10 cellular contexts compared by ENCODE assay signal in the genomic region with DNA sequence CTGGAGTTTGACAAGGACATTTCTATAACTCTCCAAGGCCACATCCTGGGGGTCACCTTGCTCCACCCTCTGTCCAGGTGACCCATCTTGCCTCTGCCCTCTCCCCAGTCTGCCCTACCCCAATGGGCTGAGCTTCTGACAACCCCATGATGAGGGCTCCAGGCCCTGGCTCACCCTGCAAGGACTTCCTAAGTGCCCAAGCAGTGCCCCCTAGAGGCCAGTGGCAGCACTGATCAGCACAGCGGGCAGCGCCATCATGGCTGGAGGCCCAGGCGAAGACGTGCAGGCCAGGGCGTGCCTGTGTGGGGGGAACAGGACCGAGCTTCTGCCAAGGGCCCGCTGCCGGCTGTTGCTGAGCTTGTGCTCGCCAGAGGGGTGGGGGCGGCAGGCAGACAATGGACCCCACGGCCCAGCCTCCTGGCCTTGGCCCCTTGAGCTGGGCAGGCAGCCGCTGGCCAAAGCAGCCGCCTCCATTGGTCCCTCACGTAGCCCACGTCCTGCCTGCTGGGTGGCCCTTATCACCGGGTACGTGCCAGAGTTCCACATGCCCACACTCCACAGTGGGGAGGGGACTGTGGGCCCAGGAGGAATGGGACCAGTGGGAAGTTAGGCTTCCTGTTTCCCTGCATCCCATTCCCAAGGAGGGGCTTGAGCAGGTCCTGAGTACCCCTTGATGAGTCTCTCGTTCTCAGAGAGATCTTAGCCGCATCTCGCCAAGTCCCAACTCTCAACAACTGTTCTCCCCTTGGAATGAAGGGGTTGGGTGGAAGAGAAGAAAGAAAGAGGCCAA.
DNase-seq lines count a peak whose midpoint lies in the region; ATAC-seq, FAIRE-seq and TF ChIP-seq lines count a peak whose summit lies in the region.
"Had no signal": no experiment of that assay in that cellular context is flagged by ENCODE, and none has a peak within 500 bp of the region (broad histone marks: within the 10 kb centered on the region; RNA-seq: fewer than 3 reads in every experiment).

No MANE protein-coding gene starts in this region.

- H3K79me2 ChIP-seq in DOHH2 (ENCODE audit: control insufficient read depth, low read length): no peaks in the 10 kb centered on the region
- H3K79me2 ChIP-seq in PC-3 (ENCODE audit: low read length): no peaks in the 10 kb centered on the region
- no peaks in the 10 kb centered on the region for H3K79me2 ChIP-seq in endothelial cell of umbilical vein (ENCODE audit: control insufficient read depth, insufficient read depth, low read length)
- no peaks in the 10 kb centered on the region for H3K79me2 ChIP-seq in trophoblast cell (ENCODE audit: control insufficient read depth, insufficient read depth, low read length, poor library complexity)

- FAIRE-seq in endothelial cell of umbilical vein (lab: Jason Lieb, UNC) (no peak), small intestine (lab: Jason Lieb, UNC) (no peak)

- peak overlapping the region; percentile 37 for H3K14ac ChIP-seq in trophoblast cell (ENCODE audit: low read length)

- intact Hi-C loops in PC-3 (cut with micrococcal nuclease): no loop called here
- intact Hi-C loops in endothelial cell of umbilical vein (cut with micrococcal nuclease): no loop called here

- H3K18ac ChIP-seq in trophoblast cell (ENCODE audit: low read length): peak overlapping the region; percentile 24

- H2BK120ac ChIP-seq in trophoblast cell (ENCODE audit: insufficient read depth, low read length, poor library complexity): peak overlapping the region; percentile 42

- no peak overlapping the region for H3K4me2 ChIP-seq in DOHH2 (ENCODE audit: low read length)
- no peak overlapping the region for H3K4me2 ChIP-seq in PC-3 (ENCODE audit: low read length)
- H3K4me2 ChIP-seq in endothelial cell of umbilical vein (ENCODE audit: insufficient read depth, low read length): no peak overlapping the region
- H3K4me2 ChIP-seq in trophoblast cell (ENCODE audit: low read length): no peak overlapping the region

- no peak overlapping the region for H3K23ac ChIP-seq in trophoblast cell (ENCODE audit: low read length)

- TF ChIP-seq CTCF in DOHH2 (IDR thresholded peaks at IDR 0.05; ENCODE audit: low read depth, low read length, poor library complexity, severe bottlenecking): peak; percentile 86
- peak; percentile 65 for TF ChIP-seq CTCF in PC-3 (conservative IDR thresholded peaks at IDR 0.05; ENCODE audit: low read depth, low read length)
- TF ChIP-seq CTCF in endothelial cell of umbilical vein (IDR thresholded peaks at IDR 0.05; ENCODE audit: extremely low read depth in 1 of 2, insufficient read depth in 1 of 2, low read depth in 1 of 2, low read length in 2 of 2): peak; percentile 42 to 65

- POLR2A ChIA-PET in PC-3 (lab: Charles Lee; ENCODE audit: unreplicated experiment) (no interaction called here), endothelial cell of umbilical vein (lab: Charles Lee) (no interaction called here)

- CTCF ChIA-PET in PC-3 (lab: Charles Lee): interaction anchor here (0.5 kb wide), 1 partner anchor 109 kb away, joined by 3 read pairs; no protein-coding TSS in a partner anchor
- CTCF ChIA-PET in endothelial cell of umbilical vein (lab: Charles Lee): interaction anchor here (1.1 to 1.5 kb wide), 4 partner anchors 11 to 293 kb away, joined by 3 to 6 read pairs (median 5); a partner anchor contains a TSS

- peak overlapping the region; percentile 66 for H2BK12ac ChIP-seq in trophoblast cell (ENCODE audit: low read length)

- no CpG with 5 or more reads among the region's 20 CpGs for WGBS in trophoblast cell (ENCODE audit: extremely low coverage, insufficient coverage, insufficient read length)
- WGBS in small intestine, 3 donors: 84 to 91% (median 87%) methylated on average over 18 to 20 of the region's 20 CpGs

- H3K9ac ChIP-seq in PC-3 (ENCODE audit: low read length) (peak overlapping the region; percentile 70; the same call in 1 of the 2 replicates), endothelial cell of umbilical vein (replicated peaks; ENCODE audit: extremely low read depth, insufficient read depth, low read length) (no peak overlapping the region), trophoblast cell (ENCODE audit: low read length) (no peak overlapping the region)

- H4K20me1 ChIP-seq in DOHH2 (ENCODE audit: control insufficient read depth, insufficient read depth, low read depth, low read length) (no peaks in the 10 kb centered on the region), PC-3 (ENCODE audit: low read length) (no peaks in the 10 kb centered on the region), endothelial cell of umbilical vein (replicated peaks; ENCODE audit: control insufficient read depth, extremely low read depth, insufficient read depth, low read length) (no peaks in the 10 kb centered on the region)

- ATAC-seq in PC-3: no peak
- no peak for ATAC-seq in GM21717 (IDR thresholded peaks at IDR 0.05; ENCODE audit: unreplicated experiment)

- no peaks in the 10 kb centered on the region for H3K9me3 ChIP-seq in DOHH2 (ENCODE audit: control insufficient read depth, insufficient read depth, low read length)
- H3K9me3 ChIP-seq in PC-3 (ENCODE audit: low read length): no peaks in the 10 kb centered on the region
- H3K9me3 ChIP-seq in endothelial cell of umbilical vein (replicated peaks; ENCODE audit: control insufficient read depth, insufficient read depth, low read length): no peaks in the 10 kb centered on the region
- peaks cover 1% of the 10 kb centered on the region for H3K9me3 ChIP-seq in trophoblast cell (ENCODE audit: insufficient read depth, low read depth, low read length)
- H3K9me3 ChIP-seq in small intestine (ENCODE audit: control insufficient read depth, low read depth): no peaks in the 10 kb centered on the region
- H3K9me3 ChIP-seq: ovary had no signal

- H3K27ac ChIP-seq in DOHH2 (ENCODE audit: low read depth, low read length) (no peak overlapping the region), PC-3 (ENCODE audit: low read length) (peak overlapping the region; percentile 92), endothelial cell of umbilical vein (ENCODE audit: insufficient read depth, low read depth, low read length) (no peak overlapping the region), trophoblast cell (ENCODE audit: low read depth, low read length) (no peak overlapping the region), small intestine (ENCODE audit: low read depth in 1 of 2, low read length in 1 of 2) (no peak overlapping the region)
- H3K27ac ChIP-seq: ovary had no signal

- no peak overlapping the region for H2BK5ac ChIP-seq in trophoblast cell (ENCODE audit: low read depth, low read length, poor library complexity)

- dilution Hi-C loops in endothelial cell of umbilical vein (cut with MboI; ENCODE audit: extremely low pct_ligation_motif_present, low sequenced_read_pairs): no loop called here

- H3K27me3 ChIP-seq in DOHH2 (ENCODE audit: control insufficient read depth, low read length): peaks cover 13% of the 10 kb centered on the region; the same call in 1 of the 2 replicates
- H3K27me3 ChIP-seq in PC-3 (ENCODE audit: low read length): no peaks in the 10 kb centered on the region
- H3K27me3 ChIP-seq in endothelial cell of umbilical vein (ENCODE audit: control insufficient read depth in 2 of 2, insufficient read depth in 2 of 2, low read length in 2 of 2): no peaks in the 10 kb centered on the region
- H3K27me3 ChIP-seq in trophoblast cell (ENCODE audit: insufficient read depth, low read length): no peaks in the 10 kb centered on the region
- no peaks in the 10 kb centered on the region for H3K27me3 ChIP-seq in small intestine (ENCODE audit: control insufficient read depth in 2 of 2, insufficient read depth in 2 of 2, low read length in 2 of 2)
- H3K27me3 ChIP-seq: ovary had no signal

- no peak overlapping the region for H3K4ac ChIP-seq in trophoblast cell (ENCODE audit: low read depth, low read length)

- H3K36me3 ChIP-seq in DOHH2 (ENCODE audit: control insufficient read depth, low read length) (no peaks in the 10 kb centered on the region), PC-3 (ENCODE audit: low read depth, low read length) (no peaks in the 10 kb centered on the region), endothelial cell of umbilical vein (ENCODE audit: control insufficient read depth in 2 of 2, extremely low read depth in 1 of 2, insufficient read depth in 2 of 2, low read length in 2 of 2) (no peaks in the 10 kb centered on the region), trophoblast cell (ENCODE audit: control insufficient read depth in 1 of 2, insufficient read depth in 2 of 2, low read length in 2 of 2) (no peaks in the 10 kb centered on the region), small intestine (ENCODE audit: control insufficient read depth in 2 of 2, insufficient read depth in 2 of 2, low read length in 2 of 2) (no peaks in the 10 kb centered on the region)
- H3K36me3 ChIP-seq: ovary had no signal

- no peaks in the 10 kb centered on the region for H3K9me1 ChIP-seq in endothelial cell of umbilical vein (replicated peaks; ENCODE audit: control insufficient read depth, extremely low read depth, insufficient read depth, low read length)

- DNase-seq in PC-3: no peak
- no peak for DNase-seq in endothelial cell of umbilical vein (ENCODE audit: low read depth, low spot score)
- DNase-seq in trophoblast cell: peak in 1 of 2 donors; percentile 26
- DNase-seq in small intestine: no peak
- no peak for DNase-seq in NCI-H2081 treated with DMSO at 0.1 percent for 48 hours (lab: John Stamatoyannopoulos, UW)
- no peak for DNase-seq in GM19240 (ENCODE audit: insufficient read length, low spot score)
- DNase-seq: NCI-H1436 had no signal

- no peaks in the 10 kb centered on the region for H3F3A ChIP-seq in DOHH2 (ENCODE audit: control insufficient read depth, insufficient read depth)
- H3F3A ChIP-seq in PC-3 (ENCODE audit: low read length, unreplicated experiment): no peaks in the 10 kb centered on the region

- TF ChIP-seq POLR2A in endothelial cell of umbilical vein (IDR thresholded peaks at IDR 0.05; ENCODE audit: low read depth, low read length): no peak

- H3K79me1 ChIP-seq in trophoblast cell (ENCODE audit: low read length): peaks cover 29% of the 10 kb centered on the region

- H4K12ac ChIP-seq in trophoblast cell (ENCODE audit: low read depth, low read length): no peak overlapping the region

- H2AK5ac ChIP-seq in trophoblast cell (ENCODE audit: low read length): peak overlapping the region; percentile 60

- H3K9me2 ChIP-seq in DOHH2 (replicated peaks; ENCODE audit: control insufficient read depth, low read length): no peaks in the 10 kb centered on the region
- no peaks in the 10 kb centered on the region for H3K9me2 ChIP-seq in PC-3 (replicated peaks; ENCODE audit: low read length)

- BruUV-seq in PC-3 (replicated peaks; lab: Mats Ljungman, UMichigan) (no TSS peak), endothelial cell of umbilical vein (replicated peaks; lab: Mats Ljungman, UMichigan) (no TSS peak)

- H3K4me1 ChIP-seq in DOHH2 (ENCODE audit: control insufficient read depth, low read length): peaks cover 7% of the 10 kb centered on the region; the same call in 1 of the 2 replicates
- peaks cover 47% of the 10 kb centered on the region for H3K4me1 ChIP-seq in PC-3 (ENCODE audit: insufficient read depth, low read length)
- peaks cover 38% of the 10 kb centered on the region for H3K4me1 ChIP-seq in endothelial cell of umbilical vein (ENCODE audit: control insufficient read depth, extremely low read depth, insufficient read depth, low read length)
- H3K4me1 ChIP-seq in trophoblast cell (ENCODE audit: control insufficient read depth in 1 of 2, insufficient read depth in 2 of 2, low read length in 2 of 2): peaks cover 31 to 35% of the 10 kb centered on the region in 2 experiments
- no peaks in the 10 kb centered on the region for H3K4me1 ChIP-seq in small intestine (ENCODE audit: control insufficient read depth in 2 of 2, insufficient read depth in 1 of 2, low read depth in 1 of 2, low read length in 1 of 2)

- H4K91ac ChIP-seq in trophoblast cell (ENCODE audit: low read depth, low read length): peak overlapping the region; percentile 64

- H2AFZ ChIP-seq in PC-3 (ENCODE audit: low read length) (no peak overlapping the region), endothelial cell of umbilical vein (ENCODE audit: low read depth, low read length) (no peak overlapping the region), trophoblast cell (ENCODE audit: insufficient read depth, low read length, poor library complexity) (peak overlapping the region; percentile 32)

- no peak overlapping the region for H4K8ac ChIP-seq in trophoblast cell (ENCODE audit: low read depth, low read length)

- H3K4me3 ChIP-seq in DOHH2 (ENCODE audit: low read length) (no peak overlapping the region), PC-3 (ENCODE audit: low read length) (no peak overlapping the region), endothelial cell of umbilical vein (replicated peaks in 1 of 3; ENCODE audit: insufficient read depth in 1 of 3, low read depth in 1 of 3, low read length in 3 of 3) (no peak overlapping the region), trophoblast cell (ENCODE audit: low read depth, low read length) (no peak overlapping the region), small intestine (ENCODE audit: low read depth in 1 of 2, low read length in 2 of 2) (no peak overlapping the region)
- H3K4me3 ChIP-seq: ovary had no signal
